In the genomic region with DNA sequence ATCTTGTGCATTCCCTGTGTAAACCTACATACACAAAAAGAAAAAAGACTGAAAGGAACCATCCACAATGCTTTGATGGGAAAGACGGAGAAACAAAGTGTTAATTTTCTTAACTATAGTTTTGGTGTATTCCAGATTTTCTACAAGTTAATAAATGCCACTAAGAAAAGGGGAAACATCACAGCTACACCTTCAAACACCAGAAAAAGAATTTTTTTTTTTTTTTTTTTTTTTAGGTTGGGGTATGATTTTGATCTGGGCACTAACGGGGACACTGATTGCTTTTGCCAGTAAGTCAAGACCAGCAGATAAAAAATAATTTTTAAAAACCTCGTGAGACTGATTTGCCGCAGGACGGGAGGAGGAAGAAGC, we compare ENCODE assay signal across 8 cellular contexts. TPM values are rescaled to one million over a fixed set of nuclear protein-coding genes. Genes with fewer than 3 reads are reported as not detected.
DNase-seq lines count a peak whose midpoint lies in the region; ATAC-seq, FAIRE-seq and TF ChIP-seq lines count a peak whose summit lies in the region.

No MANE protein-coding gene starts in this region.

- H3K4me3 ChIP-seq in OCI-LY7 (ENCODE audit: low read depth, low read length, poor library complexity, severe bottlenecking) (peak overlapping the region; percentile 75), epithelial cell of esophagus (ENCODE audit: low read length) (peak overlapping the region; percentile 90), pancreas (peak overlapping the region; percentile 61 to 77 (median 70))

- TF ChIP-seq CTCF in Calu3 (IDR thresholded peaks at IDR 0.05; ENCODE audit: unreplicated experiment) (no peak), OCI-LY7 (conservative IDR thresholded peaks at IDR 0.05; ENCODE audit: low read length) (no peak), epithelial cell of esophagus (IDR thresholded peaks at IDR 0.05; ENCODE audit: insufficient read depth, low read depth, low read length, missing control alignments) (no peak), pancreas (IDR thresholded peaks at IDR 0.05) (no peak)

- CTCF ChIA-PET in Calu3 (lab: Charles Lee) = interaction anchor here (0.6 to 1.0 kb wide), 10 partner anchors 10 to 1364 kb away, joined by 3 to 10 read pairs (median 4); partner anchors contain the start of gene LSM11
- CTCF ChIA-PET in OCI-LY7 (lab: Charles Lee; ENCODE audit: unreplicated experiment) = interaction anchor here (1.0 to 2.6 kb wide), 2 partner anchors 12 to 125 kb away, joined by 3 to 15 read pairs; partner anchors contain the start of gene LSM11

- H3K27ac ChIP-seq in OCI-LY7 (ENCODE audit: low read depth, low read length, poor library complexity, severe bottlenecking) (peak overlapping the region; percentile 88), pancreas (peak overlapping the region; percentile 85 to 90 (median 90))

- no peaks in the 10 kb centered on the region for H3K27me3 Mint-ChIP-seq in Calu3 (ENCODE audit: unreplicated experiment)

- H3K9me3 ChIP-seq in OCI-LY7 (ENCODE audit: low read length) = peaks cover 20% of the 10 kb centered on the region
- H3K9me3 ChIP-seq in pancreas = no peaks in the 10 kb centered on the region

- WGBS in pancreas, 2 donors = 18 to 19% methylated on average over 5 of the region's 5 CpGs

- POLR2A ChIA-PET in OCI-LY7 (lab: Charles Lee) = interaction anchor here (0.7 to 4.9 kb wide), 13 partner anchors 9 to 588 kb away, joined by 3 to 31 read pairs (median 4); partner anchors contain the start of genes LSM11 and MED7

- H3K36me3 ChIP-seq in OCI-LY7 (ENCODE audit: insufficient read depth, low read length) (peaks cover 55% of the 10 kb centered on the region), pancreas (no peaks in the 10 kb centered on the region)

- no peak for FAIRE-seq in pancreas (lab: Jason Lieb, UNC)

- H3K4me3 Mint-ChIP-seq in Calu3 (ENCODE audit: low read depth, unreplicated experiment) = peak overlapping the region; percentile 89

- H2AFZ ChIP-seq in OCI-LY7 (ENCODE audit: low read length) = peak overlapping the region; percentile 75; the same call in 1 of the 2 replicates

- no peaks in the 10 kb centered on the region for H3K27me3 ChIP-seq in pancreas

- no peaks in the 10 kb centered on the region for H3K9me3 Mint-ChIP-seq in Calu3 (ENCODE audit: low read depth, unreplicated experiment)

- H3K27ac Mint-ChIP-seq in Calu3 (ENCODE audit: unreplicated experiment) = peak overlapping the region; percentile 97

- peaks cover 9% of the 10 kb centered on the region for H3K4me1 Mint-ChIP-seq in Calu3 (ENCODE audit: low read depth, unreplicated experiment)

- H3K79me2 ChIP-seq in OCI-LY7 (ENCODE audit: insufficient read depth, low read depth, low read length) = peaks cover 17% of the 10 kb centered on the region; the same call in 1 of the 2 replicates

- ATAC-seq in pancreas (no peak), GM18505 (IDR thresholded peaks at IDR 0.05; ENCODE audit: unreplicated experiment) (no peak), GM19463 (IDR thresholded peaks at IDR 0.05; ENCODE audit: unreplicated experiment) (no peak)

- DNase-seq in Calu3 (no peak), OCI-LY7 (ENCODE audit: low spot score) (no peak), epithelial cell of esophagus (ENCODE audit: low read depth) (no peak), pancreas (no peak), HK-2 (ENCODE audit: unreplicated experiment) (no peak)
- no peak for DNase-seq in activated CD8-positive, alpha-beta memory T cell treated with anti-CD3 and anti-CD28 coated beads, Interleukin-2, amount 50 U/mL, for 48 hours

- intact Hi-C loops in Calu3 (cut with micrococcal nuclease; ENCODE audit: unreplicated experiment) = no loop called here
- intact Hi-C loops in OCI-LY7 (cut with micrococcal nuclease; ENCODE audit: unreplicated experiment) = loop anchor here (1.0 to 5.0 kb wide), 2 partner anchors 229 to 464 kb away; partner anchors contain the start of gene CYFIP2
- intact Hi-C loops in pancreas (cut with DNase I) = no loop called here

- H3K4me2 ChIP-seq in OCI-LY7 (ENCODE audit: low read length) = peak overlapping the region; percentile 91

- H4K20me1 ChIP-seq in OCI-LY7 (ENCODE audit: insufficient read depth, low read length) = no peaks in the 10 kb centered on the region

- peaks cover 16% of the 10 kb centered on the region for H3K36me3 Mint-ChIP-seq in Calu3 (ENCODE audit: insufficient read depth, unreplicated experiment)

- BruUV-seq in Calu3 (replicated peaks; lab: Mats Ljungman, UMichigan) (no TSS peak), OCI-LY7 (replicated peaks; lab: Mats Ljungman, UMichigan) (TSS peak; percentile 85)

- H3K9me2 ChIP-seq in OCI-LY7 (ENCODE audit: insufficient read depth, low read length) = no peaks in the 10 kb centered on the region

- H3K4me1 ChIP-seq in OCI-LY7 (ENCODE audit: insufficient read depth, low read length, poor library complexity, severe bottlenecking) = peaks cover 30% of the 10 kb centered on the region
- peaks cover 0 to 4% (median 0%) of the 10 kb centered on the region in 3 donors for H3K4me1 ChIP-seq in pancreas

- no peak for TF ChIP-seq POLR2A in GM18505 (IDR thresholded peaks at IDR 0.05; ENCODE audit: borderline replicate concordance, extremely low read depth, insufficient read depth, insufficient read length)

RNA-seq across cellular contexts. Expression of gene THG1L, which starts 0.3 kb away (rescaled TPM):
- 11.0 and 16.2 TPM in 2 replicates for total RNA-seq in Calu3 (2022)
- 20.7 and 30.5 TPM in 2 replicates for total RNA-seq in OCI-LY7 (2014; rRNA removed; shearing (Covaris generic))
- total RNA-seq in OCI-LY7 (2022) = 18.5 and 21.0 TPM in 2 replicates
- 10 to 100 TPM in 1 of 6 donors, 1 to 10 TPM in 5; 6.8 to 10.8 (median 9.1) TPM for total RNA-seq in pancreas
- polyA plus RNA-seq in pancreas = 1 to 10 TPM; 5.7 to 6.0 TPM

RNA-seq across cellular contexts. Expression of gene LSM11, which starts 12.6 kb away (rescaled TPM):
- total RNA-seq in Calu3 (2022) (4.5 and 4.6 TPM in 2 replicates), OCI-LY7 (2022) (10.1 and 10.9 TPM in 2 replicates), pancreas (1 to 10 TPM; 1.5 to 2.7 (median 1.6) TPM)
- total RNA-seq in OCI-LY7 (2014; rRNA removed; shearing (Covaris generic)) = 7.5 and 8.8 TPM in 2 replicates
- polyA plus RNA-seq in pancreas = 1 to 10 TPM in 1 of 2 donors, under 1 TPM in 1; 0.57 to 1.2 TPM

RNA-seq across cellular contexts. Expression of gene C5orf52, which starts 59.6 kb away (rescaled TPM):
- total RNA-seq in Calu3 (2022) (not detected in 2 replicates), OCI-LY7 (2022) (not detected in 2 replicates), pancreas (not detected)
- total RNA-seq in OCI-LY7 (2014; rRNA removed; shearing (Covaris generic)) = not detected in 2 replicates
- polyA plus RNA-seq in pancreas = not detected
